In the genomic region with DNA sequence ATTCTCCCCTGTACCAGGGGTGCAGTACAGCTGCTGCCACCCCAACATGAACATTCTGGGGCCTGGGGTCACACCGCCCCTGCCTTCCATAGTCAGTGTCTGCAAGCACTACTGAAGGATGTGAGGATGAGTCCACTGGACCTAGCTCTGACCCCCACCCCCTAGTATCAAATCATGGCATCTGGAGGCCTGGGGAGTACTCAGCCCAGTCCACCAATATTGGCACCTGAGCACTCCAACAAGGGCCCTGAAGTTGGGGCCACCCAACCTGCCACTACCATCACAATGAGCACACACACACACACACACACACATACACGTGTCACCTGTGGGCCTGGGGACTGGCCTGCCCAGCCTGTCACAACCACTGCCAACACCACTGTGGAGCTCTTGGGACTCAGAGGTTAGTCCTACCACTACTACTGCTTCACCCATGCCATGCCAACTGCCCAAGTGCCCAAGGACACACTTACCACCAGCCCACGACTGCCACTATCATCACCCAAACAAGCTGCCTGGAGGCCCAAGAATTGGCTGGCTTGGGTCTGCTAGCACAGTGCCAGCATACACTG, we compare ENCODE assay signal across 24 cellular contexts.
"Had no signal": no experiment of that assay in that cellular context is flagged by ENCODE, and none has a peak within 500 bp of the region (broad histone marks: within the 10 kb centered on the region; RNA-seq: fewer than 3 reads in every experiment).

No MANE protein-coding gene starts in this region.

- ATAC-seq: heart right ventricle; left cardiac atrium; left lung; naive thymus-derived CD4-positive, alpha-beta T cell; right cardiac atrium; sciatic nerve had no signal

- H3K9me3 Mint-ChIP-seq: neural progenitor cell had no signal

- H3K4me3 Mint-ChIP-seq: naive thymus-derived CD4-positive, alpha-beta T cell; nephron progenitor cell; neural progenitor cell had no signal

- DNase-seq: heart right ventricle; islet precursor cell; left cardiac atrium; left lung; lower lobe of right lung; mammary epithelial cell; mesenchymal stem cell; naive thymus-derived CD4-positive, alpha-beta T cell; nephron progenitor cell; pancreas; retina; right cardiac atrium; stimulated activated CD4-positive, alpha-beta T cell treated with anti-CD3 and anti-CD28 coated beads, Interleukin-12 subunit alpha, Interleukin-12 subunit beta, amount 100 ng/mL, for 4 hours; stimulated activated CD4-positive, alpha-beta T cell treated with anti-CD3 and anti-CD28 coated beads, Interleukin-15, amount 100 ng/mL, for 24 hours; stimulated activated CD4-positive, alpha-beta T cell treated with anti-CD3 and anti-CD28 coated beads, Interleukin-2, amount 100 ng/mL, for 24 hours; stimulated activated CD4-positive, alpha-beta T cell treated with anti-CD3 and anti-CD28 coated beads, Interleukin-4, amount 100 ng/mL, for 1 hour; stimulated activated naive CD4-positive, alpha-beta T cell; stomach; testis; thyroid gland; transverse colon; upper lobe of left lung had no signal

- H3K4me1 Mint-ChIP-seq: naive thymus-derived CD4-positive, alpha-beta T cell; neural progenitor cell had no signal

- H3K27ac Mint-ChIP-seq: naive thymus-derived CD4-positive, alpha-beta T cell; nephron progenitor cell; neural progenitor cell had no signal

- H3K36me3 Mint-ChIP-seq: neural progenitor cell had no signal
